1 cellular context compared by ENCODE assay signal in genomic region chr14:105503918-105504692, GRCh38.
TF ChIP-seq lines count a peak whose summit lies in the region.

No MANE protein-coding gene starts in this region.

TF ChIP-seq in HepG2, 621 proteins besides CTCF, POLR2A, EP300 and RAD21 (continued from another document and continues in another):
- TF ChIP-seq ZNF407 (CRISPR knock-in tag; IDR thresholded peaks at IDR 0.05; ENCODE audit: not compliant biosample characterization), result no peak
- no peak for TF ChIP-seq ZBTB8A (CRISPR knock-in tag; IDR thresholded peaks at IDR 0.05; ENCODE audit: borderline replicate concordance, low read depth)
- no peak for TF ChIP-seq ZNF414 (CRISPR knock-in tag; IDR thresholded peaks at IDR 0.05)
- TF ChIP-seq KLF15 (CRISPR knock-in tag; IDR thresholded peaks at IDR 0.05; ENCODE audit: borderline replicate concordance), result no peak
- no peak for TF ChIP-seq FOXM1 (CRISPR knock-in tag; IDR thresholded peaks at IDR 0.05)
- TF ChIP-seq MBNL3 (CRISPR knock-in tag; conservative IDR thresholded peaks at IDR 0.05), result no peak
- TF ChIP-seq TBX2 (CRISPR knock-in tag; IDR thresholded peaks at IDR 0.05; ENCODE audit: borderline replicate concordance), result no peak
- no peak for TF ChIP-seq ZNF232 (CRISPR knock-in tag; IDR thresholded peaks at IDR 0.05; ENCODE audit: borderline replicate concordance)
- no peak for TF ChIP-seq PITX1 (CRISPR knock-in tag; IDR thresholded peaks at IDR 0.05)
- TF ChIP-seq TBL1XR1 (IDR thresholded peaks at IDR 0.05; ENCODE audit: borderline replicate concordance, low read length, partially characterized antibody), result no peak
- 0 out of 2 replicates have a peak, but pooled peaks have one; percentile 25 for TF ChIP-seq ZNF564 (CRISPR knock-in tag; IDR thresholded peaks at IDR 0.05)
- no peak for TF ChIP-seq ZNF816 (CRISPR knock-in tag; IDR thresholded peaks at IDR 0.05; ENCODE audit: borderline replicate concordance)
- no peak for TF ChIP-seq AFF4 (CRISPR knock-in tag; IDR thresholded peaks at IDR 0.05)
- TF ChIP-seq TP53 (CRISPR knock-in tag; conservative IDR thresholded peaks at IDR 0.05), result no peak
- TF ChIP-seq ATM (IDR thresholded peaks at IDR 0.05; ENCODE audit: borderline replicate concordance), result no peak
- no peak for TF ChIP-seq KMT2A (CRISPR knock-in tag; IDR thresholded peaks at IDR 0.05)
- TF ChIP-seq SATB2 (CRISPR knock-in tag; IDR thresholded peaks at IDR 0.05), result no peak
- TF ChIP-seq KDM5A (IDR thresholded peaks at IDR 0.05; ENCODE audit: borderline replicate concordance, low read length), result no peak
- TF ChIP-seq ZNF512 (CRISPR knock-in tag; IDR thresholded peaks at IDR 0.05), result no peak
- TF ChIP-seq BHLHE40 (IDR thresholded peaks at IDR 0.05; ENCODE audit: low read length), result no peak
- no peak for TF ChIP-seq E2F5 (CRISPR knock-in tag; conservative IDR thresholded peaks at IDR 0.05)
- TF ChIP-seq KLF13 (CRISPR knock-in tag; IDR thresholded peaks at IDR 0.05), result no peak
- no peak for TF ChIP-seq ZNF605 (CRISPR knock-in tag; IDR thresholded peaks at IDR 0.05)
- TF ChIP-seq ZNF318 (CRISPR knock-in tag; IDR thresholded peaks at IDR 0.05), result no peak
- TF ChIP-seq CBX2 (IDR thresholded peaks at IDR 0.05; ENCODE audit: low read depth, low read length), result no peak
- TF ChIP-seq CBX2 (CRISPR knock-in tag; IDR thresholded peaks at IDR 0.05; ENCODE audit: low read depth), result no peak
- no peak for TF ChIP-seq ZBTB46 (CRISPR knock-in tag; IDR thresholded peaks at IDR 0.05; ENCODE audit: borderline replicate concordance)
